In genomic region chr2:205883965-205884364, GRCh38 we compare ENCODE assay signal across 14 cellular contexts.
"Had no signal": no experiment of that assay in that cellular context is flagged by ENCODE, and none has a peak within 500 bp of the region (broad histone marks: within the 10 kb centered on the region; RNA-seq: fewer than 3 reads in every experiment).

No MANE protein-coding gene starts in this region.

- DNase-seq: activated CD4-positive, alpha-beta T cell treated with anti-CD3 and anti-CD28 coated beads, Interleukin-2, amount 50 U/mL, for 1 hour; activated CD8-positive, alpha-beta memory T cell treated with anti-CD3 and anti-CD28 coated beads for 24 hours; activated gamma-delta T cell treated with Interleukin-2 at 50 U/mL for 16 hours; activated naive CD8-positive, alpha-beta T cell treated with anti-CD3 and anti-CD28 coated beads for 36 hours; amygdala; body of pancreas; caudate nucleus; erythroblast; left colon; lower lobe of right lung; right cardiac atrium; stimulated activated naive CD8-positive, alpha-beta T cell treated with anti-CD3 and anti-CD28 coated beads, Interleukin-15, amount 100 ng/mL, for 72 hours; upper lobe of left lung had no signal

- H3K36me3 ChIP-seq: lower lobe of right lung, prostate gland, upper lobe of left lung had no signal

- H3K4me3 ChIP-seq: body of pancreas, lower lobe of right lung, prostate gland, upper lobe of left lung had no signal

- H3K27ac ChIP-seq: body of pancreas, lower lobe of right lung, prostate gland, upper lobe of left lung had no signal

- H3K4me1 ChIP-seq: body of pancreas, lower lobe of right lung, prostate gland had no signal

- H3K27me3 ChIP-seq: body of pancreas, upper lobe of left lung had no signal

- ATAC-seq: body of pancreas; left colon; lower lobe of right lung; right cardiac atrium; stimulated activated naive CD8-positive, alpha-beta T cell treated with anti-CD3 and anti-CD28 coated beads, Interleukin-15, amount 100 ng/mL, for 72 hours had no signal

- H3K9me3 ChIP-seq: body of pancreas, lower lobe of right lung, prostate gland, upper lobe of left lung had no signal
